ENCODE assay signal across 14 cellular contexts in genomic region chr2:964567-964966, GRCh38. TPM values are rescaled to one million over a fixed set of nuclear protein-coding genes. Genes with fewer than 3 reads are reported as not detected.
DNase-seq lines count a peak whose midpoint lies in the region; ATAC-seq and TF ChIP-seq lines count a peak whose summit lies in the region.
"Had no signal": no experiment of that assay in that cellular context is flagged by ENCODE, and none has a peak within 500 bp of the region (broad histone marks: within the 10 kb centered on the region; RNA-seq: fewer than 3 reads in every experiment).

No MANE protein-coding gene starts in this region.

- intact Hi-C loops in esophagus muscularis mucosa (cut with DNase I), result no loop called here
- intact Hi-C loops in upper lobe of right lung (cut with DNase I), result no loop called here

- DNase-seq in endodermal cell, result peak; percentile 41
- peak; percentile 70 for DNase-seq in esophagus muscularis mucosa (ENCODE audit: extremely low spot score)
- peak; percentile 22 for DNase-seq in osteoblast (ENCODE audit: insufficient read length, low spot score, missing footprints)
- no peak for DNase-seq in upper lobe of right lung
- no peak for DNase-seq in NCI-H748 (lab: John Stamatoyannopoulos, UW; ENCODE audit: unreplicated experiment)
- DNase-seq: C1 segment of cervical spinal cord; Caco-2; CD4-positive, alpha-beta memory T cell; DMS153; DND-41; GOT3; HFFc6 had no signal

- no peak overlapping the region for H3K4me3 Mint-ChIP-seq in endodermal cell
- H3K4me3 Mint-ChIP-seq: CD4-positive, alpha-beta memory T cell; HFFc6 had no signal

- H3K36me3 ChIP-seq in endodermal cell (ENCODE audit: control insufficient read depth, insufficient read depth, low read length) (no peaks in the 10 kb centered on the region), esophagus muscularis mucosa (no peaks in the 10 kb centered on the region), osteoblast (ENCODE audit: insufficient read depth, low read length) (no peaks in the 10 kb centered on the region), upper lobe of right lung (no peaks in the 10 kb centered on the region)
- H3K36me3 ChIP-seq: HAP-1 had no signal

- H3K4me2 ChIP-seq in osteoblast (ENCODE audit: insufficient read depth, low read length), result no peak overlapping the region

- H2AFZ ChIP-seq in osteoblast (ENCODE audit: low read length), result no peak overlapping the region

- H3K79me2 ChIP-seq in osteoblast (ENCODE audit: insufficient read depth, low read length), result no peaks in the 10 kb centered on the region

- ATAC-seq in upper lobe of right lung, result peak; percentile 49
- ATAC-seq in HG02623 (IDR thresholded peaks at IDR 0.05; ENCODE audit: unreplicated experiment), result no peak

- no peak overlapping the region for H3K27ac Mint-ChIP-seq in endodermal cell
- H3K27ac Mint-ChIP-seq: HFFc6 had no signal

- no peaks in the 10 kb centered on the region for H3K4me1 Mint-ChIP-seq in endodermal cell
- H3K4me1 Mint-ChIP-seq: CD4-positive, alpha-beta memory T cell had no signal

- TF ChIP-seq CTCF in endodermal cell (conservative IDR thresholded peaks at IDR 0.05) (no peak), esophagus muscularis mucosa (IDR thresholded peaks at IDR 0.05) (no peak), osteoblast (IDR thresholded peaks at IDR 0.05; ENCODE audit: extremely low read depth, low read depth, low read length) (no peak), upper lobe of right lung (IDR thresholded peaks at IDR 0.05) (no peak)

- no peaks in the 10 kb centered on the region for H3K4me1 ChIP-seq in endodermal cell (ENCODE audit: control insufficient read depth, insufficient read depth, low read length)
- H3K4me1 ChIP-seq in esophagus muscularis mucosa, result no peaks in the 10 kb centered on the region
- H3K4me1 ChIP-seq in osteoblast (ENCODE audit: insufficient read depth, low read length), result peaks cover 13% of the 10 kb centered on the region
- H3K4me1 ChIP-seq in upper lobe of right lung, result no peaks in the 10 kb centered on the region
- H3K4me1 ChIP-seq: Caco-2, HAP-1 had no signal

- no peaks in the 10 kb centered on the region for H3K36me3 Mint-ChIP-seq in endodermal cell (ENCODE audit: low read depth)
- H3K36me3 Mint-ChIP-seq: CD4-positive, alpha-beta memory T cell had no signal

- no peaks in the 10 kb centered on the region for H4K20me1 ChIP-seq in osteoblast (ENCODE audit: insufficient read depth, low read length)

- H3K9me3 Mint-ChIP-seq in endodermal cell, result peaks cover 17% of the 10 kb centered on the region
- H3K9me3 Mint-ChIP-seq: HFFc6 had no signal

- no peak for TF ChIP-seq EP300 in esophagus muscularis mucosa (IDR thresholded peaks at IDR 0.05)

- no peak for TF ChIP-seq POLR2A in esophagus muscularis mucosa (IDR thresholded peaks at IDR 0.05; ENCODE audit: low read depth)

- WGBS in endodermal cell (ENCODE audit: insufficient coverage in 1 of 2, insufficient read length in 1 of 2), 2 experiments, result 89 to 92% methylated on average over 5 to 8 of the region's 8 CpGs
- WGBS in esophagus muscularis mucosa, result 70% methylated on average over 3 of the region's 8 CpGs

- H3K4me3 ChIP-seq in endodermal cell (ENCODE audit: low read length) (no peak overlapping the region), esophagus muscularis mucosa (no peak overlapping the region), osteoblast (ENCODE audit: insufficient read depth, low read length) (no peak overlapping the region), upper lobe of right lung (no peak overlapping the region)
- H3K4me3 ChIP-seq: HAP-1 had no signal

- H3K27ac ChIP-seq in endodermal cell (ENCODE audit: low read depth, low read length) (no peak overlapping the region), esophagus muscularis mucosa (replicated peaks in 1 of 4) (no peak overlapping the region), osteoblast (ENCODE audit: low read depth, low read length) (no peak overlapping the region), upper lobe of right lung (no peak overlapping the region)

- H3K9me3 ChIP-seq in endodermal cell (ENCODE audit: control insufficient read depth, low read length) (no peaks in the 10 kb centered on the region), esophagus muscularis mucosa (peaks cover 0 to 12% (median 8%) of the 10 kb centered on the region in 4 donors), osteoblast (ENCODE audit: low read depth, low read length) (no peaks in the 10 kb centered on the region), upper lobe of right lung (no peaks in the 10 kb centered on the region)
- H3K9me3 ChIP-seq: Caco-2, HAP-1 had no signal

- H3K27me3 ChIP-seq in endodermal cell (ENCODE audit: control insufficient read depth, insufficient read depth, low read length, poor library complexity, severe bottlenecking), result no peaks in the 10 kb centered on the region
- peaks cover 0 to 11% (median 0%) of the 10 kb centered on the region in 4 donors for H3K27me3 ChIP-seq in esophagus muscularis mucosa
- no peaks in the 10 kb centered on the region for H3K27me3 ChIP-seq in osteoblast (ENCODE audit: insufficient read depth, low read length)
- H3K27me3 ChIP-seq in upper lobe of right lung, result no peaks in the 10 kb centered on the region

- H3K27me3 Mint-ChIP-seq in endodermal cell (ENCODE audit: insufficient read depth), result no peaks in the 10 kb centered on the region

- H3K9ac ChIP-seq in endodermal cell (ENCODE audit: extremely low read depth, low read length, poor library complexity, severe bottlenecking), result no peak overlapping the region

RNA-seq across cellular contexts. Expression of gene SNTG2, which starts 13.9 kb away (rescaled TPM):
- total RNA-seq in endodermal cell (10 to 100 TPM in 1 of 2 donors, 1 to 10 TPM in 1; 4.1 to 11.9 TPM), esophagus muscularis mucosa (1 to 10 TPM; 3.3 to 7.4 (median 4.5) TPM), osteoblast (1.4 and 2.1 TPM in 2 replicates), upper lobe of right lung (3.6 TPM)
- 1.9 TPM for polyA plus RNA-seq in endodermal cell (2013, experiment 1 of 2)
- polyA plus RNA-seq in endodermal cell (2013, experiment 2 of 2), result 1.2 TPM
- total RNA-seq: Caco-2, HFFc6 had no signal

Comparison
In these comparisons a context has a peak if more than half of its experiments do, and no peak if none do; other contexts are left out.
1. DNase-seq: peak in endodermal cell (single experiment), esophagus muscularis mucosa (single experiment) and osteoblast (single experiment); none in upper lobe of right lung (single experiment) and NCI-H748 (single experiment).